ENCODE assay signal across 16 cellular contexts in genomic region chr22:19358195-19358594, GRCh38.
"Had no signal": no experiment of that assay in that cellular context is flagged by ENCODE, and none has a peak within 500 bp of the region (broad histone marks: within the 10 kb centered on the region; RNA-seq: fewer than 3 reads in every experiment).

No MANE protein-coding gene starts in this region.

- H3K27ac Mint-ChIP-seq: activated CD4-positive, alpha-beta memory T cell treated with anti-CD3 and anti-CD28 coated beads for 36 hours; activated naive CD8-positive, alpha-beta T cell treated with anti-CD3 and anti-CD28 coated beads, Interleukin-2, amount 10 ng/mL, durations not matched to agents 7 days and 5 days; naive thymus-derived CD8-positive, alpha-beta T cell; WTC11 had no signal

- H2AFZ ChIP-seq: hepatocyte had no signal

- H3K9me3 Mint-ChIP-seq: activated CD4-positive, alpha-beta memory T cell treated with anti-CD3 and anti-CD28 coated beads for 36 hours; activated naive CD8-positive, alpha-beta T cell treated with anti-CD3 and anti-CD28 coated beads, Interleukin-2, amount 10 ng/mL, durations not matched to agents 7 days and 5 days; naive thymus-derived CD8-positive, alpha-beta T cell; WTC11 had no signal

- H3K36me3 ChIP-seq: ovary had no signal

- H3K4me3 ChIP-seq: cardiac muscle cell, hepatocyte, mucosa of descending colon, ovary, psoas muscle, skin epidermis, stomach, upper lobe of right lung had no signal

- H3K4me1 Mint-ChIP-seq: activated naive CD8-positive, alpha-beta T cell treated with anti-CD3 and anti-CD28 coated beads, Interleukin-2, amount 10 ng/mL, durations not matched to agents 7 days and 5 days; WTC11 had no signal

- H3K79me2 ChIP-seq: hepatocyte had no signal

- H3K4me1 ChIP-seq: psoas muscle, upper lobe of right lung had no signal

- DNase-seq: activated CD4-positive, alpha-beta memory T cell treated with anti-CD3 and anti-CD28 coated beads for 36 hours; activated CD4-positive, alpha-beta T cell treated with anti-CD3 and anti-CD28 coated beads for 4 hours; activated naive CD4-positive, alpha-beta T cell treated with Interleukin-2 at 50 U/mL for 16 hours; activated naive CD8-positive, alpha-beta T cell treated with anti-CD3 and anti-CD28 coated beads, Interleukin-2, amount 10 ng/mL, durations not matched to agents 7 days and 5 days; activated T-cell treated with anti-CD3 and anti-CD28 coated beads for 4 hours; naive thymus-derived CD8-positive, alpha-beta T cell; ovary; psoas muscle; right cardiac atrium; stomach; upper lobe of right lung had no signal

- H3K27me3 ChIP-seq: cardiac muscle cell, hepatocyte, ovary, stomach, upper lobe of right lung had no signal

- H3K4me2 ChIP-seq: hepatocyte had no signal

- H3K9me3 ChIP-seq: mucosa of descending colon, ovary, psoas muscle, stomach, upper lobe of right lung had no signal

- H3K4me3 Mint-ChIP-seq: activated CD4-positive, alpha-beta memory T cell treated with anti-CD3 and anti-CD28 coated beads for 36 hours; activated naive CD8-positive, alpha-beta T cell treated with anti-CD3 and anti-CD28 coated beads, Interleukin-2, amount 10 ng/mL, durations not matched to agents 7 days and 5 days; naive thymus-derived CD8-positive, alpha-beta T cell; WTC11 had no signal

- H3K27me3 Mint-ChIP-seq: activated CD4-positive, alpha-beta memory T cell treated with anti-CD3 and anti-CD28 coated beads for 36 hours; activated naive CD8-positive, alpha-beta T cell treated with anti-CD3 and anti-CD28 coated beads, Interleukin-2, amount 10 ng/mL, durations not matched to agents 7 days and 5 days; naive thymus-derived CD8-positive, alpha-beta T cell had no signal

- H3K27ac ChIP-seq: cardiac muscle cell, hepatocyte, ovary, psoas muscle, upper lobe of right lung had no signal

- ATAC-seq: naive thymus-derived CD8-positive, alpha-beta T cell; right cardiac atrium; WTC11 had no signal
